ENCODE assay signal across 8 cellular contexts in genomic region chr17:44386182-44386525, GRCh38. TPM values are rescaled to one million over a fixed set of nuclear protein-coding genes. Genes with fewer than 3 reads are reported as not detected.
A peak's percentile ranks its signal among the peaks of the same experiment; 100 is the strongest.
DNase-seq lines count a peak whose midpoint lies in the region; ATAC-seq and TF ChIP-seq lines count a peak whose summit lies in the region.

No MANE protein-coding gene starts in this region.

- H3K9me3 Mint-ChIP-seq in activated naive CD4-positive, alpha-beta T cell treated with anti-CD3 and anti-CD28 coated beads for 36 hours, result no peaks in the 10 kb centered on the region
- no peaks in the 10 kb centered on the region for H3K9me3 Mint-ChIP-seq in activated CD8-positive, alpha-beta T cell treated with anti-CD3 and anti-CD28 coated beads, Interleukin-2, amount 10 ng/mL, durations not matched to agents 7 days and 5 days (ENCODE audit: insufficient read depth)
- no peaks in the 10 kb centered on the region for H3K9me3 Mint-ChIP-seq in immature natural killer cell

- ATAC-seq in activated CD8-positive, alpha-beta T cell treated with anti-CD3 and anti-CD28 coated beads, Interleukin-2, amount 10 ng/mL, durations not matched to agents 7 days and 5 days, result no peak
- ATAC-seq in thoracic aorta (ENCODE audit: insufficient number of reproducible peaks, low FRiP score, low read depth), result no peak
- no peak for ATAC-seq in HG02840 (IDR thresholded peaks at IDR 0.05; ENCODE audit: low FRiP score, unreplicated experiment)
- no peak for ATAC-seq in HG02759 (IDR thresholded peaks at IDR 0.05; ENCODE audit: unreplicated experiment)

- intact Hi-C loops in activated naive CD4-positive, alpha-beta T cell treated with anti-CD3 and anti-CD28 coated beads for 36 hours (cut with micrococcal nuclease), result no loop called here

- peak overlapping the region; percentile 72 for H3K4me3 ChIP-seq in thoracic aorta

- CTCF ChIA-PET in activated naive CD4-positive, alpha-beta T cell treated with anti-CD3 and anti-CD28 coated beads for 36 hours (lab: Charles Lee), result interaction anchor here (1.1 to 1.5 kb wide), 4 partner anchors 10 to 137 kb away, joined by 3 to 6 read pairs (median 4); no protein-coding TSS in a partner anchor
- CTCF ChIA-PET in activated CD8-positive, alpha-beta T cell treated with anti-CD3 and anti-CD28 coated beads, Interleukin-2, amount 10 ng/mL, durations not matched to agents 7 days and 5 days (lab: Charles Lee), result interaction anchor here (1.5 to 2.2 kb wide), 3 partner anchors 23 to 137 kb away, joined by 3 to 13 read pairs (median 9); partner anchors contain the start of gene FAM171A2

- POLR2A ChIA-PET in activated CD8-positive, alpha-beta T cell treated with anti-CD3 and anti-CD28 coated beads, Interleukin-2, amount 10 ng/mL, durations not matched to agents 7 days and 5 days (lab: Charles Lee), result interaction anchor here (0.8 kb wide), 1 partner anchor 118 kb away, joined by 3 read pairs; no protein-coding TSS in a partner anchor

- H3K27ac ChIP-seq in thoracic aorta, result no peak overlapping the region

- peaks cover 19% of the 10 kb centered on the region for H3K27me3 Mint-ChIP-seq in activated naive CD4-positive, alpha-beta T cell treated with anti-CD3 and anti-CD28 coated beads for 36 hours (ENCODE audit: low read depth)
- H3K27me3 Mint-ChIP-seq in activated CD8-positive, alpha-beta T cell treated with anti-CD3 and anti-CD28 coated beads, Interleukin-2, amount 10 ng/mL, durations not matched to agents 7 days and 5 days (ENCODE audit: low read depth), result peaks cover 29% of the 10 kb centered on the region
- peaks cover 3 to 12% (median 12%) of the 10 kb centered on the region in 3 donors for H3K27me3 Mint-ChIP-seq in immature natural killer cell (ENCODE audit: low read depth in 3 of 3)

- H3K4me1 Mint-ChIP-seq in activated naive CD4-positive, alpha-beta T cell treated with anti-CD3 and anti-CD28 coated beads for 36 hours (ENCODE audit: low read depth), result peaks cover 9% of the 10 kb centered on the region
- H3K4me1 Mint-ChIP-seq in activated CD8-positive, alpha-beta T cell treated with anti-CD3 and anti-CD28 coated beads, Interleukin-2, amount 10 ng/mL, durations not matched to agents 7 days and 5 days (ENCODE audit: low read depth), result peaks cover 22% of the 10 kb centered on the region
- H3K4me1 Mint-ChIP-seq in immature natural killer cell, result peaks cover 26 to 29% of the 10 kb centered on the region in 2 donors

- H3K27me3 ChIP-seq in thoracic aorta (replicated peaks; ENCODE audit: insufficient read depth), result no peaks in the 10 kb centered on the region

- H3K4me3 Mint-ChIP-seq in activated naive CD4-positive, alpha-beta T cell treated with anti-CD3 and anti-CD28 coated beads for 36 hours, result peak overlapping the region; percentile 63
- peak overlapping the region; percentile 71 for H3K4me3 Mint-ChIP-seq in activated CD8-positive, alpha-beta T cell treated with anti-CD3 and anti-CD28 coated beads, Interleukin-2, amount 10 ng/mL, durations not matched to agents 7 days and 5 days
- H3K4me3 Mint-ChIP-seq in immature natural killer cell, result peak overlapping the region; percentile 73 to 84 (median 83)

- no peak overlapping the region for H3K27ac Mint-ChIP-seq in activated naive CD4-positive, alpha-beta T cell treated with anti-CD3 and anti-CD28 coated beads for 36 hours
- H3K27ac Mint-ChIP-seq in activated CD8-positive, alpha-beta T cell treated with anti-CD3 and anti-CD28 coated beads, Interleukin-2, amount 10 ng/mL, durations not matched to agents 7 days and 5 days, result no peak overlapping the region
- peak overlapping the region in 4 of 6 donors; percentile 35 to 61 (median 58) for H3K27ac Mint-ChIP-seq in immature natural killer cell

- no peak for DNase-seq in activated naive CD4-positive, alpha-beta T cell treated with anti-CD3 and anti-CD28 coated beads for 36 hours
- no peak for DNase-seq in activated naive CD4-positive, alpha-beta T cell treated with Interleukin-2 at 50 U/mL for 16 hours
- DNase-seq in activated CD8-positive, alpha-beta T cell treated with anti-CD3 and anti-CD28 coated beads, Interleukin-2, amount 10 ng/mL, durations not matched to agents 7 days and 5 days, result no peak
- DNase-seq in immature natural killer cell, result no peak
- DNase-seq in thoracic aorta (ENCODE audit: low spot score), result no peak
- no peak for DNase-seq in NOMO-1 treated with dmso at 0.1 percent for 144 hours (lab: John Stamatoyannopoulos, UW; ENCODE audit: unreplicated experiment)

- TF ChIP-seq CTCF in thoracic aorta (IDR thresholded peaks at IDR 0.05), result no peak

- H3K36me3 ChIP-seq in thoracic aorta, result no peaks in the 10 kb centered on the region

- no peaks in the 10 kb centered on the region for H3K9me3 ChIP-seq in thoracic aorta

- peaks cover 2% of the 10 kb centered on the region for H3K36me3 Mint-ChIP-seq in activated naive CD4-positive, alpha-beta T cell treated with anti-CD3 and anti-CD28 coated beads for 36 hours (ENCODE audit: low read depth)
- H3K36me3 Mint-ChIP-seq in activated CD8-positive, alpha-beta T cell treated with anti-CD3 and anti-CD28 coated beads, Interleukin-2, amount 10 ng/mL, durations not matched to agents 7 days and 5 days (ENCODE audit: low read depth), result no peaks in the 10 kb centered on the region
- no peaks in the 10 kb centered on the region for H3K36me3 Mint-ChIP-seq in immature natural killer cell

- H3K4me1 ChIP-seq in thoracic aorta (ENCODE audit: control insufficient read depth in 1 of 2, low read depth in 2 of 2), result peaks cover 0 to 19% of the 10 kb centered on the region in 2 donors

RNA-seq across cellular contexts. Expression of gene ITGA2B, which starts 3.3 kb away (rescaled TPM):
- total RNA-seq in activated naive CD4-positive, alpha-beta T cell treated with anti-CD3 and anti-CD28 coated beads for 36 hours, result 1 to 10 TPM in 1 of 2 experiments, under 1 TPM in 1; 0.31 to 1.1 TPM
- total RNA-seq in activated CD8-positive, alpha-beta T cell treated with anti-CD3 and anti-CD28 coated beads, Interleukin-2, amount 10 ng/mL, durations not matched to agents 7 days and 5 days, result under 1 TPM; 0.39 to 0.82 TPM
- 1 to 10 TPM; 1.9 to 9.3 (median 2.8) TPM for polyA plus RNA-seq in immature natural killer cell
- 1 to 10 TPM in 1 of 2 donors, under 1 TPM in 1; 0.28 to 3.4 TPM for total RNA-seq in thoracic aorta

RNA-seq across cellular contexts. Expression of gene FAM171A2, which starts 22.5 kb away (rescaled TPM):
- under 1 TPM; 0.12 to 0.21 TPM for total RNA-seq in activated naive CD4-positive, alpha-beta T cell treated with anti-CD3 and anti-CD28 coated beads for 36 hours
- under 1 TPM; 0.37 to 0.45 TPM for total RNA-seq in activated CD8-positive, alpha-beta T cell treated with anti-CD3 and anti-CD28 coated beads, Interleukin-2, amount 10 ng/mL, durations not matched to agents 7 days and 5 days
- polyA plus RNA-seq in immature natural killer cell, result under 1 TPM in 1 of 3 donors, not detected in 2; 0.07 TPM
- under 1 TPM in 1 of 2 donors, not detected in 1; 0.63 TPM for total RNA-seq in thoracic aorta

RNA-seq across cellular contexts. Expression of gene GRN, which starts 41.1 kb away (rescaled TPM):
- 10 to 100 TPM; 47.1 to 50.5 TPM for total RNA-seq in activated naive CD4-positive, alpha-beta T cell treated with anti-CD3 and anti-CD28 coated beads for 36 hours
- total RNA-seq in activated CD8-positive, alpha-beta T cell treated with anti-CD3 and anti-CD28 coated beads, Interleukin-2, amount 10 ng/mL, durations not matched to agents 7 days and 5 days, result 10 to 100 TPM; 45.6 to 46.7 TPM
- 100 to 1,000 TPM in 1 of 3 donors, 10 to 100 TPM in 2; 50.9 to 103 (median 73.3) TPM for polyA plus RNA-seq in immature natural killer cell
- total RNA-seq in thoracic aorta, result 100 to 1,000 TPM; 203 to 292 TPM

Comparison
In these comparisons a context has a peak if more than half of its experiments do, and no peak if none do; other contexts are left out.
1. H3K27ac Mint-ChIP-seq: peak in immature natural killer cell (4 of 6); none in activated naive CD4-positive, alpha-beta T cell treated with anti-CD3 and anti-CD28 coated beads for 36 hours (single experiment) and activated CD8-positive, alpha-beta T cell treated with anti-CD3 and anti-CD28 coated beads, Interleukin-2, amount 10 ng/mL, durations not matched to agents 7 days and 5 days (single experiment).
2. Peak in every context shown above with its lines, with median percentiles within 50 percentile points of each other: H3K4me3 Mint-ChIP-seq.